In genomic region chr7:102153586-102153948, GRCh38 we compare ENCODE assay signal across 12 cellular contexts.
DNase-seq lines count a peak whose midpoint lies in the region; ATAC-seq and TF ChIP-seq lines count a peak whose summit lies in the region.
"Had no signal": no experiment of that assay in that cellular context is flagged by ENCODE, and none has a peak within 500 bp of the region (broad histone marks: within the 10 kb centered on the region; RNA-seq: fewer than 3 reads in every experiment).

No MANE protein-coding gene starts in this region.

- H3K18ac ChIP-seq in H9 (ENCODE audit: insufficient read length, low read depth, low read length) (peak overlapping the region; percentile 90), trophoblast cell (ENCODE audit: low read length) (peak overlapping the region; percentile 76)

- ATAC-seq in WTC11 = no peak
- peak in 6 of 8 donors; percentile 10 to 62 (median 18) for ATAC-seq in heart right ventricle
- no peak for ATAC-seq in stimulated activated memory B cell treated with anti-CD40 and anti-IgM and Interleukin-4, amounts not matched to agents 10 μg/mL and 1 μg/mL and 100 μg/mL, for 72 hours

- H3K79me1 ChIP-seq in H9 (ENCODE audit: insufficient read depth, low read depth, low read length, poor library complexity, severe bottlenecking) (no peaks in the 10 kb centered on the region), trophoblast cell (ENCODE audit: low read length) (peaks cover 6% of the 10 kb centered on the region)

- H3K4me3 ChIP-seq in heart right ventricle (no peak overlapping the region), trophoblast cell (ENCODE audit: low read depth, low read length) (no peak overlapping the region), spleen (no peak overlapping the region)
- H3K4me3 ChIP-seq: stomach had no signal

- WGBS in H9 (ENCODE audit: extremely low coverage, insufficient read length, low lambda C conversion rate) = no CpG with 5 or more reads among the region's 7 CpGs
- WGBS in heart right ventricle, 2 donors = 46 to 59% methylated on average over 7 of the region's 7 CpGs
- no CpG with 5 or more reads among the region's 7 CpGs for WGBS in trophoblast cell (ENCODE audit: extremely low coverage, insufficient coverage, insufficient read length)
- 88 to 92% (median 91%) methylated on average over 7 of the region's 7 CpGs for WGBS in spleen, 5 donors

- peak overlapping the region; percentile 20 for H3T11ph ChIP-seq in H9 (ENCODE audit: low read length)

- H3K4me1 Mint-ChIP-seq in H9 (peaks cover 17 to 33% of the 10 kb centered on the region in 2 experiments), WTC11 (peaks cover 35% of the 10 kb centered on the region)
- H3K4me1 Mint-ChIP-seq in stimulated activated memory B cell treated with anti-CD40 and anti-IgM and Interleukin-4, amounts not matched to agents 10 μg/mL and 1 μg/mL and 100 μg/mL, for 72 hours = peaks cover 5% of the 10 kb centered on the region

- H3K27me3 Mint-ChIP-seq in H9 (ENCODE audit: low read depth) (no peaks in the 10 kb centered on the region), WTC11 (ENCODE audit: low read depth) (no peaks in the 10 kb centered on the region)
- no peaks in the 10 kb centered on the region for H3K27me3 Mint-ChIP-seq in stimulated activated memory B cell treated with anti-CD40 and anti-IgM and Interleukin-4, amounts not matched to agents 10 μg/mL and 1 μg/mL and 100 μg/mL, for 72 hours
- H3K27me3 Mint-ChIP-seq: progenitor cell of endocrine pancreas had no signal

- H4K91ac ChIP-seq in H9 (ENCODE audit: insufficient read length, low read depth, low read length) (peak overlapping the region; percentile 44), trophoblast cell (ENCODE audit: low read depth, low read length) (peak overlapping the region; percentile 66)

- H3K4me2 ChIP-seq in H9 (ENCODE audit: insufficient read depth, insufficient read length, low read length) = peak overlapping the region; percentile 5
- H3K4me2 ChIP-seq in trophoblast cell (ENCODE audit: low read length) = peak overlapping the region; percentile 43

- H3K4me3 Mint-ChIP-seq in H9 (no peak overlapping the region), WTC11 (no peak overlapping the region)
- no peak overlapping the region for H3K4me3 Mint-ChIP-seq in stimulated activated memory B cell treated with anti-CD40 and anti-IgM and Interleukin-4, amounts not matched to agents 10 μg/mL and 1 μg/mL and 100 μg/mL, for 72 hours

- H2BK12ac ChIP-seq in H9 (ENCODE audit: insufficient read length, low read depth, low read length) = peak overlapping the region; percentile 66
- peak overlapping the region; percentile 9 for H2BK12ac ChIP-seq in trophoblast cell (ENCODE audit: low read length)

- CTCF ChIA-PET in WTC11 (lab: Charles Lee) = interaction anchor here (0.6 to 0.8 kb wide), 2 partner anchors 86 to 95 kb away, joined by 3 read pairs; no protein-coding TSS in a partner anchor

- TF ChIP-seq CTCF in H9 (conservative IDR thresholded peaks at IDR 0.05) = no peak
- TF ChIP-seq CTCF in WTC11 (IDR thresholded peaks at IDR 0.05) = no peak
- no peak for TF ChIP-seq CTCF in heart right ventricle (IDR thresholded peaks at IDR 0.05)
- no peak for TF ChIP-seq CTCF in spleen (IDR thresholded peaks at IDR 0.05 in 8 of 11, conservative IDR thresholded peaks at IDR 0.05 in 3 of 11)

- H3K9me3 Mint-ChIP-seq in H9 (no peaks in the 10 kb centered on the region), WTC11 (no peaks in the 10 kb centered on the region)
- H3K9me3 Mint-ChIP-seq in stimulated activated memory B cell treated with anti-CD40 and anti-IgM and Interleukin-4, amounts not matched to agents 10 μg/mL and 1 μg/mL and 100 μg/mL, for 72 hours = no peaks in the 10 kb centered on the region

- no peak overlapping the region for H2BK20ac ChIP-seq in H9 (ENCODE audit: low read depth, low read length, poor library complexity, severe bottlenecking)

- H3K27ac Mint-ChIP-seq in H9 = peak overlapping the region; percentile 96 to 99 (median 98)
- peak overlapping the region; percentile 98 for H3K27ac Mint-ChIP-seq in WTC11
- no peak overlapping the region for H3K27ac Mint-ChIP-seq in stimulated activated memory B cell treated with anti-CD40 and anti-IgM and Interleukin-4, amounts not matched to agents 10 μg/mL and 1 μg/mL and 100 μg/mL, for 72 hours

- H3K23ac ChIP-seq in H9 (ENCODE audit: insufficient read length, low read depth, low read length) (no peak overlapping the region), trophoblast cell (ENCODE audit: low read length) (no peak overlapping the region)

- no peak overlapping the region for H3K56ac ChIP-seq in H9 (ENCODE audit: insufficient read length, low read depth, low read length)

- H3K14ac ChIP-seq in H9 (ENCODE audit: insufficient read depth, low read length) (peak overlapping the region; percentile 59), trophoblast cell (ENCODE audit: low read length) (peak overlapping the region; percentile 57)

- H3K27ac ChIP-seq in H9 (ENCODE audit: insufficient read length, low read depth, low read length) = peak overlapping the region; percentile 67
- H3K27ac ChIP-seq in heart right ventricle = peak overlapping the region; percentile 37 to 85 (median 72)
- peak overlapping the region; percentile 57 for H3K27ac ChIP-seq in trophoblast cell (ENCODE audit: low read depth, low read length)
- no peak overlapping the region for H3K27ac ChIP-seq in spleen
- H3K27ac ChIP-seq: stomach had no signal

- peak overlapping the region; percentile 27 for H4K5ac ChIP-seq in H9 (ENCODE audit: insufficient read length, low read depth, low read length)

- TF ChIP-seq POLR2A in spleen (IDR thresholded peaks at IDR 0.05) = no peak

- H2BK120ac ChIP-seq in H9 (ENCODE audit: low read depth, low read length, poor library complexity, severe bottlenecking) (peak overlapping the region; percentile 93), trophoblast cell (ENCODE audit: insufficient read depth, low read length, poor library complexity) (peak overlapping the region; percentile 74)

- no peak for DNase-seq in H9
- no peak for DNase-seq in WTC11 (ENCODE audit: low spot score)
- DNase-seq in heart right ventricle = peak in 1 of 2 donors; percentile 11
- DNase-seq in trophoblast cell = no peak
- DNase-seq in NCI-H446 (lab: John Stamatoyannopoulos, UW) = no peak
- no peak for DNase-seq in KG1 (lab: John Stamatoyannopoulos, UW)
- DNase-seq in spleen = no peak
- DNase-seq: activated CD4-positive, CD25-positive, alpha-beta regulatory T cell treated with anti-CD3 and anti-CD28 coated beads, Interleukin-2, amount 50 U/mL, for 72 hours; NCI-H2029 treated with DMSO at 0.1 percent for 48 hours; stomach had no signal

- H3K36me3 Mint-ChIP-seq in H9 (ENCODE audit: insufficient read depth in 1 of 3, low read depth in 3 of 3) = peaks cover 9 to 15% (median 14%) of the 10 kb centered on the region in 3 experiments; a peak in 6 of 7 replicates
- H3K36me3 Mint-ChIP-seq in WTC11 = peaks cover 11% of the 10 kb centered on the region
- peaks cover 32% of the 10 kb centered on the region for H3K36me3 Mint-ChIP-seq in stimulated activated memory B cell treated with anti-CD40 and anti-IgM and Interleukin-4, amounts not matched to agents 10 μg/mL and 1 μg/mL and 100 μg/mL, for 72 hours

- peaks cover 0 to 20% (median 0%) of the 10 kb centered on the region in 9 donors for H3K36me3 ChIP-seq in heart right ventricle
- peaks cover 3 to 4% of the 10 kb centered on the region in 2 experiments for H3K36me3 ChIP-seq in trophoblast cell (ENCODE audit: control insufficient read depth in 1 of 2, insufficient read depth in 2 of 2, low read length in 2 of 2)
- H3K36me3 ChIP-seq in spleen = peaks cover 0 to 41% (median 4%) of the 10 kb centered on the region in 6 donors

- H3K9me3 ChIP-seq in H9 (ENCODE audit: control insufficient read depth, low read depth, low read length) (no peaks in the 10 kb centered on the region), heart right ventricle (no peaks in the 10 kb centered on the region), trophoblast cell (ENCODE audit: insufficient read depth, low read depth, low read length) (peaks cover 2% of the 10 kb centered on the region), spleen (no peaks in the 10 kb centered on the region)
- H3K9me3 ChIP-seq: stomach had no signal

- H2AK5ac ChIP-seq in H9 (ENCODE audit: insufficient read length, low read length) = peak overlapping the region; percentile 57
- peak overlapping the region; percentile 78 for H2AK5ac ChIP-seq in trophoblast cell (ENCODE audit: low read length)

- no peak overlapping the region for H4K8ac ChIP-seq in H9 (replicated peaks; ENCODE audit: insufficient read length, low read depth, low read length)
- peak overlapping the region; percentile 50 for H4K8ac ChIP-seq in trophoblast cell (ENCODE audit: low read depth, low read length)

- H4K12ac ChIP-seq in trophoblast cell (ENCODE audit: low read depth, low read length) = no peak overlapping the region

- H4K20me1 ChIP-seq in H9 (ENCODE audit: control insufficient read depth, insufficient read depth, insufficient read length) = no peaks in the 10 kb centered on the region

- H3K27me3 ChIP-seq in H9 (ENCODE audit: insufficient read depth, low read length) (no peaks in the 10 kb centered on the region), heart right ventricle (no peaks in the 10 kb centered on the region), trophoblast cell (ENCODE audit: insufficient read depth, low read length) (no peaks in the 10 kb centered on the region), spleen (replicated peaks in 1 of 7) (no peaks in the 10 kb centered on the region)
- H3K27me3 ChIP-seq: stomach had no signal

- intact Hi-C loops in heart right ventricle (cut with DNase I) (no loop called here), spleen (cut with DNase I; ENCODE audit: low total_unique reads) (no loop called here)

- no peak overlapping the region for H2AFZ ChIP-seq in H9 (ENCODE audit: low read length)
- H2AFZ ChIP-seq in trophoblast cell (ENCODE audit: insufficient read depth, low read length, poor library complexity) = no peak overlapping the region

- H3K4ac ChIP-seq in H9 (ENCODE audit: low read depth, low read length) (peak overlapping the region; percentile 67; the same call in 1 of the 2 replicates), trophoblast cell (ENCODE audit: low read depth, low read length) (no peak overlapping the region)

- H2BK5ac ChIP-seq in H9 (ENCODE audit: insufficient read length, low read length) (peak overlapping the region; percentile 56), trophoblast cell (ENCODE audit: low read depth, low read length, poor library complexity) (peak overlapping the region; percentile 42)

- H3K23me2 ChIP-seq in H9 (ENCODE audit: insufficient read length, low read depth, low read length, poor library complexity, severe bottlenecking) = no peaks in the 10 kb centered on the region

- H3K9ac ChIP-seq in H9 (ENCODE audit: extremely low read depth, insufficient read length, low read length) (no peak overlapping the region), trophoblast cell (ENCODE audit: low read length) (no peak overlapping the region)

- H3K4me1 ChIP-seq in H9 (ENCODE audit: insufficient read depth, low read length) = peaks cover 11% of the 10 kb centered on the region; the same call in 1 of the 2 replicates
- peaks cover 0 to 32% (median 15%) of the 10 kb centered on the region in 9 donors for H3K4me1 ChIP-seq in heart right ventricle
- peaks cover 13 to 19% of the 10 kb centered on the region in 2 experiments for H3K4me1 ChIP-seq in trophoblast cell (ENCODE audit: control insufficient read depth in 1 of 2, insufficient read depth in 2 of 2, low read length in 2 of 2)
- no peaks in the 10 kb centered on the region for H3K4me1 ChIP-seq in spleen

- H2BK15ac ChIP-seq in H9 (ENCODE audit: low read depth, low read length) = no peak overlapping the region

- no peaks in the 10 kb centered on the region for H3K79me2 ChIP-seq in H9 (ENCODE audit: insufficient read depth, low read length)
- H3K79me2 ChIP-seq in trophoblast cell (ENCODE audit: control insufficient read depth, insufficient read depth, low read length, poor library complexity) = no peaks in the 10 kb centered on the region

- POLR2A ChIA-PET in WTC11 (lab: Charles Lee) = interaction anchor here (0.6 to 1.7 kb wide), 5 partner anchors 9 to 431 kb away, joined by 3 to 10 read pairs (median 4); no protein-coding TSS in a partner anchor

Comparison
In these comparisons a context has a peak if more than half of its experiments do, and no peak if none do; other contexts are left out.
1. H3K27ac ChIP-seq: peak in H9 (single experiment), heart right ventricle (10 of 10) and trophoblast cell (single experiment); none in spleen (0 of 8).
2. ATAC-seq: peak in heart right ventricle (6 of 8); none in WTC11 (single experiment) and stimulated activated memory B cell treated with anti-CD40 and anti-IgM and Interleukin-4, amounts not matched to agents 10 μg/mL and 1 μg/mL and 100 μg/mL, for 72 hours (single experiment).